15 cellular contexts compared by ENCODE assay signal in genomic region chr7:130037703-130038102, GRCh38. TPM values are rescaled to one million over a fixed set of nuclear protein-coding genes. Genes with fewer than 3 reads are reported as not detected.
A peak's percentile ranks its signal among the peaks of the same experiment; 100 is the strongest.
DNase-seq lines count a peak whose midpoint lies in the region; ATAC-seq, FAIRE-seq and TF ChIP-seq lines count a peak whose summit lies in the region.
"Had no signal": no experiment of that assay in that cellular context is flagged by ENCODE, and none has a peak within 500 bp of the region (broad histone marks: within the 10 kb centered on the region; RNA-seq: fewer than 3 reads in every experiment).

No MANE protein-coding gene starts in this region.

- no peak overlapping the region for H2AK9ac ChIP-seq in IMR-90 (replicated peaks; ENCODE audit: low read depth, low read length, poor library complexity)

- TF ChIP-seq RAD21 in IMR-90 (IDR thresholded peaks at IDR 0.05; ENCODE audit: low read length), result no peak

- no peak overlapping the region for H3K4me3 ChIP-seq in IMR-90 (ENCODE audit: insufficient read depth, low read depth, low read length)
- H3K4me3 ChIP-seq in adrenal gland, result no peak overlapping the region
- no peak overlapping the region for H3K4me3 ChIP-seq in kidney epithelial cell (ENCODE audit: low read depth, low read length)
- no peak overlapping the region for H3K4me3 ChIP-seq in coronary artery
- H3K4me3 ChIP-seq: left lung, upper lobe of right lung had no signal

- FAIRE-seq in GM12891 (lab: Jason Lieb, UNC), result no peak
- FAIRE-seq: D721Med had no signal

- H4K20me1 ChIP-seq in IMR-90 (ENCODE audit: insufficient read depth, low read length), result no peaks in the 10 kb centered on the region; the same call in 1 of the 2 replicates

- 0 out of 2 replicates have a peak, but pooled peaks cover 2% of the 10 kb centered on the region for H3K9me1 ChIP-seq in IMR-90 (ENCODE audit: insufficient read depth, low read length)

- H2AFZ ChIP-seq in IMR-90 (replicated peaks; ENCODE audit: low read length, poor library complexity), result no peak overlapping the region

- peak; percentile 64 for TF ChIP-seq CTCF in C4-2B (conservative IDR thresholded peaks at IDR 0.05)
- TF ChIP-seq CTCF in IMR-90 (conservative IDR thresholded peaks at IDR 0.05; ENCODE audit: low read depth, low read length), result peak; percentile 41
- peak in 4 of 6 experiments; percentile 13 to 35 (median 24) for TF ChIP-seq CTCF in adrenal gland (IDR thresholded peaks at IDR 0.05)
- TF ChIP-seq CTCF in kidney epithelial cell (IDR thresholded peaks at IDR 0.05; ENCODE audit: insufficient read depth, low read length, poor library complexity, severe bottlenecking), result peak; percentile 42
- TF ChIP-seq CTCF in coronary artery (IDR thresholded peaks at IDR 0.05), result no peak

- H3K56ac ChIP-seq in IMR-90 (ENCODE audit: extremely low read depth, insufficient read depth, low read length), result no peak overlapping the region

- no peak overlapping the region for H2BK5ac ChIP-seq in IMR-90 (ENCODE audit: low read depth, low read length, poor library complexity, severe bottlenecking)

- no peak overlapping the region for H3K27ac ChIP-seq in C4-2B
- no peak overlapping the region for H3K27ac ChIP-seq in IMR-90 (ENCODE audit: insufficient read depth, low read length)
- no peak overlapping the region for H3K27ac ChIP-seq in adrenal gland
- no peak overlapping the region for H3K27ac ChIP-seq in coronary artery
- H3K27ac ChIP-seq: left lung, upper lobe of right lung had no signal

- H4K5ac ChIP-seq in IMR-90 (ENCODE audit: low read depth, low read length), result no peak overlapping the region

- H2BK120ac ChIP-seq in IMR-90 (ENCODE audit: low read depth, low read length), result no peak overlapping the region

- H3K14ac ChIP-seq in IMR-90 (replicated peaks; ENCODE audit: low read depth, low read length), result no peak overlapping the region

- CTCF ChIA-PET in IMR-90 (lab: Yijun Ruan, JAX), result interaction anchor here (0.6 kb wide), 1 partner anchor 901 kb away, joined by 3 read pairs; no protein-coding TSS in a partner anchor

- H3K4ac ChIP-seq in IMR-90 (ENCODE audit: low read depth, low read length), result no peak overlapping the region

- in situ Hi-C loops in IMR-90 (cut with MboI; ENCODE audit: low sequenced_read_pairs), result no loop called here

- POLR2A ChIA-PET in IMR-90 (lab: Charles Lee; ENCODE audit: unreplicated experiment), result no interaction called here

- no peak overlapping the region for H4K91ac ChIP-seq in IMR-90 (ENCODE audit: insufficient read depth, low read depth, low read length)

- no peak overlapping the region for H2BK15ac ChIP-seq in IMR-90 (ENCODE audit: low read depth, low read length)

- intact Hi-C loops in IMR-90 (cut with micrococcal nuclease) (loop anchor here (1.0 kb wide), 1 partner anchor 721 kb away; no protein-coding TSS in a partner anchor), adrenal gland (cut with DNase I) (no loop called here)

- H3K4me1 ChIP-seq in IMR-90 (ENCODE audit: control insufficient read depth, insufficient read depth, low read length) (no peaks in the 10 kb centered on the region), adrenal gland (replicated peaks in 1 of 2) (no peaks in the 10 kb centered on the region)
- H3K4me1 ChIP-seq: left lung, upper lobe of right lung had no signal

- TF ChIP-seq POLR2A in IMR-90 (IDR thresholded peaks at IDR 0.05; ENCODE audit: low read depth, low read length), result no peak
- TF ChIP-seq POLR2A in adrenal gland (IDR thresholded peaks at IDR 0.05), result no peak
- TF ChIP-seq POLR2A in GM12891 (IDR thresholded peaks at IDR 0.05; ENCODE audit: low read depth, low read length), result no peak

- no peak overlapping the region for H4K8ac ChIP-seq in IMR-90 (ENCODE audit: low read depth in 2 of 2, low read length in 2 of 2)

- H3K18ac ChIP-seq in IMR-90 (ENCODE audit: low read depth, low read length), result no peak overlapping the region

- H2BK20ac ChIP-seq in IMR-90 (ENCODE audit: low read depth, low read length), result no peak overlapping the region

- dilution Hi-C loops in IMR-90 (cut with HindIII; ENCODE audit: low sequenced_read_pairs, unreplicated experiment), result no loop called here

- peak; percentile 53; the same call in 1 of the 2 replicates for ATAC-seq in IMR-90 (ENCODE audit: low read depth)
- no peak for ATAC-seq in HG03378 (IDR thresholded peaks at IDR 0.05; ENCODE audit: unreplicated experiment)
- ATAC-seq: left lung, upper lobe of right lung had no signal

- H3K36me3 ChIP-seq in IMR-90 (ENCODE audit: control insufficient read depth, insufficient read depth, low read length), result peaks cover 18% of the 10 kb centered on the region
- peaks cover 0 to 41% of the 10 kb centered on the region in 2 donors for H3K36me3 ChIP-seq in adrenal gland (replicated peaks in 1 of 2)
- H3K36me3 ChIP-seq in kidney epithelial cell (ENCODE audit: control insufficient read depth, insufficient read depth, low read length), result peaks cover 3% of the 10 kb centered on the region

- no peaks in the 10 kb centered on the region for H3K79me1 ChIP-seq in IMR-90 (ENCODE audit: low read depth in 1 of 2, low read length in 2 of 2)

- DNase-seq in IMR-90 (peak; percentile 20), adrenal gland (no peak), kidney epithelial cell (ENCODE audit: low read depth) (no peak), GM12891 (ENCODE audit: insufficient read length, low spot score) (no peak), coronary artery (ENCODE audit: low spot score) (no peak), NCI-H146 (lab: John Stamatoyannopoulos, UW) (no peak)
- DNase-seq: activated CD4-positive, alpha-beta T cell treated with anti-CD3 and anti-CD28 coated beads, Interleukin-2, amount 50 U/mL, for 1 hour; left lung; NCI-H187; retina; Right ventricle myocardium superior; upper lobe of right lung had no signal

- no peak overlapping the region for H3K4me2 ChIP-seq in IMR-90 (ENCODE audit: low read depth, low read length)

- H3K9ac ChIP-seq in IMR-90 (ENCODE audit: low read depth, low read length), result no peak overlapping the region

- H3K9me3 ChIP-seq in IMR-90 (ENCODE audit: control insufficient read depth, insufficient read depth, low read length) (no peaks in the 10 kb centered on the region), adrenal gland (replicated peaks in 1 of 3) (no peaks in the 10 kb centered on the region)
- H3K9me3 ChIP-seq: left lung, upper lobe of right lung had no signal

- H3K27me3 ChIP-seq in IMR-90 (ENCODE audit: control insufficient read depth, insufficient read depth, low read length) (no peaks in the 10 kb centered on the region), adrenal gland (no peaks in the 10 kb centered on the region), kidney epithelial cell (ENCODE audit: control insufficient read depth, insufficient read depth, low read length) (no peaks in the 10 kb centered on the region)
- H3K27me3 ChIP-seq: left lung, upper lobe of right lung had no signal

- H2AK5ac ChIP-seq in IMR-90 (ENCODE audit: low read depth, low read length), result no peak overlapping the region

- no peak overlapping the region for H3K23ac ChIP-seq in IMR-90 (ENCODE audit: low read depth, low read length)

- no TSS peak for BruUV-seq in IMR-90 (replicated peaks; lab: Mats Ljungman, UMichigan)

TF ChIP-seq in IMR-90, 13 proteins besides CTCF, POLR2A, EP300 and RAD21:
- TF ChIP-seq CHD1 (IDR thresholded peaks at IDR 0.05; ENCODE audit: low read depth, low read length), result no peak
- peak; percentile 41; the same call in 1 of the 2 replicates for TF ChIP-seq SMC3 (IDR thresholded peaks at IDR 0.05; ENCODE audit: low read depth, low read length)
- 0 out of 2 replicates have a peak, but pooled peaks have one; percentile 19 for TF ChIP-seq MAFK (IDR thresholded peaks at IDR 0.05; ENCODE audit: low read depth, low read length)

TF ChIP-seq in GM12891, 5 proteins besides CTCF, POLR2A, EP300 and RAD21:
- TF ChIP-seq SPI1 (IDR thresholded peaks at IDR 0.05; ENCODE audit: low read depth, low read length) (no peak), PAX5 (IDR thresholded peaks at IDR 0.05; ENCODE audit: insufficient read depth, low read length, severe bottlenecking) (no peak), TAF1 (IDR thresholded peaks at IDR 0.05; ENCODE audit: low read depth, low read length) (no peak)

RNA-seq across cellular contexts. Expression of gene ZC3HC1, which starts 13.5 kb away (rescaled TPM):
- total RNA-seq in IMR-90 (2012; rRNA removed), result 19.4 and 26.3 TPM in 2 replicates
- polyA plus RNA-seq in IMR-90 (2012; rRNA removed), result 27.2 and 28.2 TPM in 2 replicates
- 16.4 and 33.4 TPM in 2 replicates for polyA plus RNA-seq in IMR-90 (2012; cell fraction: cytosol; rRNA removed)
- 20.6 and 23.4 TPM in 2 replicates for polyA plus RNA-seq in IMR-90 (2012; cell fraction: nucleus; rRNA removed; ENCODE audit: low replicate concordance)
- 10 to 100 TPM; 13.1 to 36.1 (median 18.9) TPM for total RNA-seq in adrenal gland
- 10 to 100 TPM; 15.9 to 28.1 (median 22.2) TPM for polyA plus RNA-seq in adrenal gland
- total RNA-seq in kidney epithelial cell, result 16.5 and 22.7 TPM in 2 replicates
- 14.8 TPM for polyA plus RNA-seq in GM12891 (2012; ENCODE audit: low read depth, missing spikeins)

RNA-seq across cellular contexts. Expression of gene KLHDC10, which starts 32.6 kb away (rescaled TPM):
- total RNA-seq in IMR-90 (2012; rRNA removed) (27.1 and 34.2 TPM in 2 replicates), adrenal gland (10 to 100 TPM; 23.9 to 57.2 (median 38.8) TPM), kidney epithelial cell (13.8 and 15.6 TPM in 2 replicates)
- polyA plus RNA-seq in IMR-90 (2012; rRNA removed) (12.4 and 13.3 TPM in 2 replicates), adrenal gland (10 to 100 TPM; 13.4 to 35.6 (median 14.5) TPM)
- polyA plus RNA-seq in IMR-90 (2012; cell fraction: cytosol; rRNA removed), result 3.1 and 3.2 TPM in 2 replicates
- polyA plus RNA-seq in IMR-90 (2012; cell fraction: nucleus; rRNA removed; ENCODE audit: low replicate concordance), result 6.6 and 35.5 TPM in 2 replicates
- 7.5 TPM for polyA plus RNA-seq in GM12891 (2012; ENCODE audit: low read depth, missing spikeins)
